Comparison of ENCODE assay signal across 1 cellular context in genomic region chr17:72122336-72122667, GRCh38.
TF ChIP-seq lines count a peak whose summit lies in the region.

No MANE protein-coding gene starts in this region.

TF ChIP-seq in SK-N-SH, 30 proteins besides CTCF, POLR2A, EP300 and RAD21 (continued from another document):
- no peak for TF ChIP-seq FOSL2 (IDR thresholded peaks at IDR 0.05; ENCODE audit: borderline replicate concordance, low read depth)
- no peak for TF ChIP-seq REST (IDR thresholded peaks at IDR 0.05; ENCODE audit: low read depth, low read length)
